Comparison of ENCODE assay signal across 1 cellular context in the genomic region with DNA sequence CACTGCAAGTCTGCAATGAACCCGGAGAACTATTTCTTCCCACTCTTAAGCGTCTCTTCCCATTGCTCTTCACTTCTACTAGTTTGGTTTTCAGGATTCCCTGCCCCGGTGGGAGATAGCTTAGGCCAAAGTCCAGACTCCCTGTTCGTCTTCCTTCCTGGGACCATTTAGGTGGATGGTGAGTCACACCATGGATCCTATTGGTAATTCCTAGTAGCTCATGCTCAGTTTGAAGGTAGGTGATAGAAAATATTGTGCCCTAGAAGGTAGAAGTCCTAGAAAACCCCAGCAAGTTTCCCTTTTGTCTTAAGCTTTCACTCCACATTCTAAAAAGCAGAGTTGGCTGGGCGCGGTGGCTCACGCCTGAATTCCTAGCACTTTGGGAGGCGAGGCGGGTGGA.
TF ChIP-seq lines count a peak whose summit lies in the region.

No MANE protein-coding gene starts in this region.

TF ChIP-seq in WTC11, 78 proteins besides CTCF, POLR2A, EP300 and RAD21:
- TF ChIP-seq, protein P1, sequence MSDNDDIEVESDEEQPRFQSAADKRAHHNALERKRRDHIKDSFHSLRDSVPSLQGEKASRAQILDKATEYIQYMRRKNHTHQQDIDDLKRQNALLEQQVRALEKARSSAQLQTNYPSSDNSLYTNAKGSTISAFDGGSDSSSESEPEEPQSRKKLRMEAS (CRISPR knock-in tag; IDR thresholded peaks at IDR 0.05), result no peak
- TF ChIP-seq MYBL2 (CRISPR knock-in tag; IDR thresholded peaks at IDR 0.05) (no peak), NFE2L1 (CRISPR knock-in tag; IDR thresholded peaks at IDR 0.05) (no peak), KAT7 (CRISPR knock-in tag; IDR thresholded peaks at IDR 0.05; ENCODE audit: borderline replicate concordance) (no peak), NR1H2 (CRISPR knock-in tag; IDR thresholded peaks at IDR 0.05) (no peak), TEAD1 (CRISPR knock-in tag; IDR thresholded peaks at IDR 0.05) (no peak), CBFB (CRISPR knock-in tag; IDR thresholded peaks at IDR 0.05; ENCODE audit: low read depth) (no peak), FOXK1 (CRISPR knock-in tag; IDR thresholded peaks at IDR 0.05) (no peak), SMAD3 (CRISPR knock-in tag; IDR thresholded peaks at IDR 0.05; ENCODE audit: borderline replicate concordance) (no peak), GABPB1 (CRISPR knock-in tag; IDR thresholded peaks at IDR 0.05) (no peak)
- TF ChIP-seq, protein P2, sequence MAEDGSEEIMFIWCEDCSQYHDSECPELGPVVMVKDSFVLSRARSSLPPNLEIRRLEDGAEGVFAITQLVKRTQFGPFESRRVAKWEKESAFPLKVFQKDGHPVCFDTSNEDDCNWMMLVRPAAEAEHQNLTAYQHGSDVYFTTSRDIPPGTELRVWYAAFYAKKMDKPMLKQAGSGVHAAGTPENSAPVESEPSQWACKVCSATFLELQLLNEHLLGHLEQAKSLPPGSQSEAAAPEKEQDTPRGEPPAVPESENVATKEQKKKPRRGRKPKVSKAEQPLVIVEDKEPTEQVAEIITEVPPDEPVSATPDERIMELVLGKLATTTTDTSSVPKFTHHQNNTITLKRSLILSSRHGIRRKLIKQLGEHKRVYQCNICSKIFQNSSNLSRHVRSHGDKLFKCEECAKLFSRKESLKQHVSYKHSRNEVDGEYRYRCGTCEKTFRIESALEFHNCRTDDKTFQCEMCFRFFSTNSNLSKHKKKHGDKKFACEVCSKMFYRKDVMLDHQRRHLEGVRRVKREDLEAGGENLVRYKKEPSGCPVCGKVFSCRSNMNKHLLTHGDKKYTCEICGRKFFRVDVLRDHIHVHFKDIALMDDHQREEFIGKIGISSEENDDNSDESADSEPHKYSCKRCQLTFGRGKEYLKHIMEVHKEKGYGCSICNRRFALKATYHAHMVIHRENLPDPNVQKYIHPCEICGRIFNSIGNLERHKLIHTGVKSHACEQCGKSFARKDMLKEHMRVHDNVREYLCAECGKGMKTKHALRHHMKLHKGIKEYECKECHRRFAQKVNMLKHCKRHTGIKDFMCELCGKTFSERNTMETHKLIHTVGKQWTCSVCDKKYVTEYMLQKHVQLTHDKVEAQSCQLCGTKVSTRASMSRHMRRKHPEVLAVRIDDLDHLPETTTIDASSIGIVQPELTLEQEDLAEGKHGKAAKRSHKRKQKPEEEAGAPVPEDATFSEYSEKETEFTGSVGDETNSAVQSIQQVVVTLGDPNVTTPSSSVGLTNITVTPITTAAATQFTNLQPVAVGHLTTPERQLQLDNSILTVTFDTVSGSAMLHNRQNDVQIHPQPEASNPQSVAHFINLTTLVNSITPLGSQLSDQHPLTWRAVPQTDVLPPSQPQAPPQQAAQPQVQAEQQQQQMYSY (CRISPR knock-in tag; IDR thresholded peaks at IDR 0.05), result no peak
- TF ChIP-seq, protein P3, sequence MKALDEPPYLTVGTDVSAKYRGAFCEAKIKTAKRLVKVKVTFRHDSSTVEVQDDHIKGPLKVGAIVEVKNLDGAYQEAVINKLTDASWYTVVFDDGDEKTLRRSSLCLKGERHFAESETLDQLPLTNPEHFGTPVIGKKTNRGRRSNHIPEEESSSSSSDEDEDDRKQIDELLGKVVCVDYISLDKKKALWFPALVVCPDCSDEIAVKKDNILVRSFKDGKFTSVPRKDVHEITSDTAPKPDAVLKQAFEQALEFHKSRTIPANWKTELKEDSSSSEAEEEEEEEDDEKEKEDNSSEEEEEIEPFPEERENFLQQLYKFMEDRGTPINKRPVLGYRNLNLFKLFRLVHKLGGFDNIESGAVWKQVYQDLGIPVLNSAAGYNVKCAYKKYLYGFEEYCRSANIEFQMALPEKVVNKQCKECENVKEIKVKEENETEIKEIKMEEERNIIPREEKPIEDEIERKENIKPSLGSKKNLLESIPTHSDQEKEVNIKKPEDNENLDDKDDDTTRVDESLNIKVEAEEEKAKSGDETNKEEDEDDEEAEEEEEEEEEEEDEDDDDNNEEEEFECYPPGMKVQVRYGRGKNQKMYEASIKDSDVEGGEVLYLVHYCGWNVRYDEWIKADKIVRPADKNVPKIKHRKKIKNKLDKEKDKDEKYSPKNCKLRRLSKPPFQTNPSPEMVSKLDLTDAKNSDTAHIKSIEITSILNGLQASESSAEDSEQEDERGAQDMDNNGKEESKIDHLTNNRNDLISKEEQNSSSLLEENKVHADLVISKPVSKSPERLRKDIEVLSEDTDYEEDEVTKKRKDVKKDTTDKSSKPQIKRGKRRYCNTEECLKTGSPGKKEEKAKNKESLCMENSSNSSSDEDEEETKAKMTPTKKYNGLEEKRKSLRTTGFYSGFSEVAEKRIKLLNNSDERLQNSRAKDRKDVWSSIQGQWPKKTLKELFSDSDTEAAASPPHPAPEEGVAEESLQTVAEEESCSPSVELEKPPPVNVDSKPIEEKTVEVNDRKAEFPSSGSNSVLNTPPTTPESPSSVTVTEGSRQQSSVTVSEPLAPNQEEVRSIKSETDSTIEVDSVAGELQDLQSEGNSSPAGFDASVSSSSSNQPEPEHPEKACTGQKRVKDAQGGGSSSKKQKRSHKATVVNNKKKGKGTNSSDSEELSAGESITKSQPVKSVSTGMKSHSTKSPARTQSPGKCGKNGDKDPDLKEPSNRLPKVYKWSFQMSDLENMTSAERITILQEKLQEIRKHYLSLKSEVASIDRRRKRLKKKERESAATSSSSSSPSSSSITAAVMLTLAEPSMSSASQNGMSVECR (CRISPR knock-in tag; IDR thresholded peaks at IDR 0.05; ENCODE audit: borderline replicate concordance), result no peak
